In the genomic region with DNA sequence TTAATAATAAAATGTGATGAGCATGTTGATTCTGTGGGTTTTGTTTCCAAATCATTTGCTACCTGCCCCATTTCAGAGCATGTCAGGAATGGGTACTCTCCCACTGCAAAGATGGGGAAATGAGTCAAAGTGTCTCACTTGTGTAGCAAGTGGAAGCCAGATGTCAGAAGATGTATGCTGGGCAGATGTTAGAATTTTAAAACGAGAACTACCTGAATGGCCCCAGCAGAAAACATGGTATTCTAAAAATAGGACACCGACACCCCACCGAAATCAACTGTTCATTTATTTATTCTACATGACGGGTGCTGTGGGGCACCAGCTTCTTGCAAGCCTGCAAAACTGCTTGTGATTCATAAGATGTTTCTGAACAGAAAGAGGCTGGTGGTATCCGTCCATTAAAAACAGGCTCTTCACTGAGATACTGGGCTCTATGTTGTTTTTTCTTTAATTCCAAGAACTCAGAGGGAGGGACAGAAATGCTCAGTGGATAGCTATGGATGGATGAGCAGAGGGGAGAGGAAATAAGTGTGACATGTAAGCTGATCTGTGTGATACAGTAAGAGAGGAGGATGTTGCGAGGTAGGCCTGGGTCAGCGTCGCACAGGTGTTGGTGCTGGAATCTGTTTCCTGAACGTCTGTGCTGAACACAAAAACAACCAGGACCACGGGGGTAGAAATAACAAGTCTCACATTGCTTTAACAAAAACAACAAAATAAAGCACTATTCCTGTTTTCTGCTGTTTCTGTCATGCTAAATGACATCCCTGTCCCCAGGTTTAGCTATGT, we compare ENCODE assay signal across 13 cellular contexts.
A peak's percentile ranks its signal among the peaks of the same experiment; 100 is the strongest.
DNase-seq lines count a peak whose midpoint lies in the region; ATAC-seq and TF ChIP-seq lines count a peak whose summit lies in the region.
"Had no signal": no experiment of that assay in that cellular context is flagged by ENCODE, and none has a peak within 500 bp of the region (broad histone marks: within the 10 kb centered on the region; RNA-seq: fewer than 3 reads in every experiment).

No MANE protein-coding gene starts in this region.

- no peak for TF ChIP-seq POLR2A in thyroid gland (IDR thresholded peaks at IDR 0.05)

- no peak overlapping the region for H3K4me3 ChIP-seq in astrocyte of the spinal cord (ENCODE audit: low read depth, low read length)
- H3K4me3 ChIP-seq in thyroid gland (replicated peaks in 1 of 3) = no peak overlapping the region

- TF ChIP-seq CTCF in astrocyte of the spinal cord (IDR thresholded peaks at IDR 0.05; ENCODE audit: low read depth, low read length) = no peak
- TF ChIP-seq CTCF in mesothelial cell of epicardium (IDR thresholded peaks at IDR 0.05; ENCODE audit: unreplicated experiment) = no peak
- no peak for TF ChIP-seq CTCF in thyroid gland (IDR thresholded peaks at IDR 0.05)

- peaks cover 4% of the 10 kb centered on the region for H3K36me3 Mint-ChIP-seq in mesothelial cell of epicardium
- H3K36me3 Mint-ChIP-seq: activated naive CD4-positive, alpha-beta T cell treated with anti-CD3 and anti-CD28 coated beads, Interleukin-2, amount 50 U/mL, for 72 hours; naive thymus-derived CD8-positive, alpha-beta T cell had no signal

- H3K27me3 ChIP-seq in thyroid gland = no peaks in the 10 kb centered on the region

- in situ Hi-C loops in astrocyte of the spinal cord (cut with HindIII; ENCODE audit: low sequenced_read_pairs) = no loop called here

- H3K4me1 Mint-ChIP-seq in mesothelial cell of epicardium = peaks cover 41% of the 10 kb centered on the region
- H3K4me1 Mint-ChIP-seq: naive thymus-derived CD8-positive, alpha-beta T cell had no signal

- DNase-seq in astrocyte of the spinal cord (ENCODE audit: low read depth, low spot score) = peak; percentile 19
- no peak for DNase-seq in mesothelial cell of epicardium (ENCODE audit: low spot score in 2 of 2, unreplicated experiment in 2 of 2)
- no peak for DNase-seq in RKO (ENCODE audit: low spot score)
- no peak for DNase-seq in thyroid gland
- DNase-seq in KG1 (lab: John Stamatoyannopoulos, UW) = no peak
- DNase-seq in T-helper 9 cell = no peak
- DNase-seq: H7; naive thymus-derived CD8-positive, alpha-beta T cell; NCI-H345 had no signal

- no peaks in the 10 kb centered on the region for H3K9me3 ChIP-seq in thyroid gland

- 60 to 62% methylated on average over 10 of the region's 10 CpGs for WGBS in thyroid gland, 2 donors

- H3K27ac Mint-ChIP-seq in mesothelial cell of epicardium = peak overlapping the region; percentile 63
- H3K27ac Mint-ChIP-seq: naive thymus-derived CD8-positive, alpha-beta T cell had no signal

- H3K27me3 Mint-ChIP-seq in mesothelial cell of epicardium (ENCODE audit: low read depth) = no peaks in the 10 kb centered on the region

- H3K4me1 ChIP-seq in thyroid gland = no peaks in the 10 kb centered on the region

- H3K27ac ChIP-seq in thyroid gland = no peak overlapping the region
- H3K27ac ChIP-seq: C4-2B had no signal

- ATAC-seq in GM18861 (IDR thresholded peaks at IDR 0.05; ENCODE audit: unreplicated experiment) = peak; percentile 45
- peak; percentile 37 for ATAC-seq in HG02759 (IDR thresholded peaks at IDR 0.05; ENCODE audit: unreplicated experiment)
- ATAC-seq: activated naive CD4-positive, alpha-beta T cell treated with anti-CD3 and anti-CD28 coated beads, Interleukin-2, amount 50 U/mL, for 72 hours; naive thymus-derived CD8-positive, alpha-beta T cell had no signal

- peaks cover 5% of the 10 kb centered on the region for H3K9me3 Mint-ChIP-seq in mesothelial cell of epicardium
- H3K9me3 Mint-ChIP-seq: activated naive CD4-positive, alpha-beta T cell treated with anti-CD3 and anti-CD28 coated beads, Interleukin-2, amount 50 U/mL, for 72 hours; naive thymus-derived CD8-positive, alpha-beta T cell had no signal

- intact Hi-C loops in thyroid gland (cut with DNase I) = no loop called here

- no peak overlapping the region for H3K4me3 Mint-ChIP-seq in mesothelial cell of epicardium
- H3K4me3 Mint-ChIP-seq: naive thymus-derived CD8-positive, alpha-beta T cell had no signal

- no peaks in the 10 kb centered on the region for H3K36me3 ChIP-seq in thyroid gland
